Comparison of ENCODE assay signal across 8 cellular contexts in the genomic region with DNA sequence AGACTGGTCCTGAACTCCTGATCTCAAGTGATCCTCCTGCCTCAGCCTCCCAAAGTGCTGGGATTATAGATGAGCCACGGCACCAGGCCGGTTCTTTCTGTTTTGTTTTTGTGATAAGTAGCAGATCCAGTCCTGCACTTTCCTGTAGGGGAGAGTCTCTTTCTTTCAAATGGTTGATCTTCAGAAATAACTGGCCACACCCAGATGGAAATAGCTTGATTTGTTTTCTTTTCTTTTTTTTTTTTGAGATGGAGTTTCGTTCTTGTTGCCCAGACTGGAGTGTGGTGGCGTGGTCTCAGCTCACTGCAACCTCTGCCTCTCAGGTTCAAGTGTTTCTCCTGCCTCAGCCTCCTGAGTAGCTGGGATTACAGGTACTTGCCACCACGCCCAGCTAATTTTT. TPM values are rescaled to one million over a fixed set of nuclear protein-coding genes. Genes with fewer than 3 reads are reported as not detected.
DNase-seq lines count a peak whose midpoint lies in the region; ATAC-seq and TF ChIP-seq lines count a peak whose summit lies in the region.
"Not testable (repeated sequence)": the region's sequence is repeated elsewhere in the genome, so short reads cannot be mapped to it uniquely, and the experiment has no call there.

No MANE protein-coding gene starts in this region.

- H3K4me1 Mint-ChIP-seq in CD4-positive, CD25-positive, alpha-beta regulatory T cell = peaks cover 22 to 76% (median 58%) of the 10 kb centered on the region in 4 donors
- peaks cover 42% of the 10 kb centered on the region for H3K4me1 Mint-ChIP-seq in GM23338
- H3K4me1 Mint-ChIP-seq in T-helper 1 cell treated with Interleukin-12 subunit alpha and Interleukin-12 subunit beta and Interleukin-4 antibody, amounts not matched to agents 30 μg/mL and 1 μg/mL, for 36 hours (ENCODE audit: low read depth) = peaks cover 59% of the 10 kb centered on the region
- H3K4me1 Mint-ChIP-seq in activated CD4-positive, alpha-beta memory T cell treated with anti-CD3 and anti-CD28 coated beads for 36 hours (ENCODE audit: low read depth) = peaks cover 78% of the 10 kb centered on the region
- peaks cover 59% of the 10 kb centered on the region for H3K4me1 Mint-ChIP-seq in activated T-helper 17 cell treated with anti-CD3 and anti-CD28 coated beads, Interleukin-2, amount 50 U/mL, for 72 hours
- peaks cover 29% of the 10 kb centered on the region for H3K4me1 Mint-ChIP-seq in chondrocyte (ENCODE audit: low read depth)
- H3K4me1 Mint-ChIP-seq in naive thymus-derived CD4-positive, alpha-beta T cell = peaks cover 38 to 77% (median 71%) of the 10 kb centered on the region in 7 donors
- H3K4me1 Mint-ChIP-seq in stimulated activated effector memory CD8-positive, alpha-beta T cell treated with anti-CD3 and anti-CD28 coated beads, Interleukin-12 subunit alpha, Interleukin-12 subunit beta, amount 100 ng/mL, for 72 hours = peaks cover 61% of the 10 kb centered on the region

- peaks cover 0 to 16% (median 6%) of the 10 kb centered on the region in 7 donors for H3K9me3 Mint-ChIP-seq in CD4-positive, CD25-positive, alpha-beta regulatory T cell
- H3K9me3 Mint-ChIP-seq in GM23338 (peaks cover 18% of the 10 kb centered on the region), chondrocyte (ENCODE audit: low read depth) (peaks cover 18% of the 10 kb centered on the region)
- peaks cover 24% of the 10 kb centered on the region for H3K9me3 Mint-ChIP-seq in T-helper 1 cell treated with Interleukin-12 subunit alpha and Interleukin-12 subunit beta and Interleukin-4 antibody, amounts not matched to agents 30 μg/mL and 1 μg/mL, for 36 hours
- peaks cover 17% of the 10 kb centered on the region for H3K9me3 Mint-ChIP-seq in activated CD4-positive, alpha-beta memory T cell treated with anti-CD3 and anti-CD28 coated beads for 36 hours
- peaks cover 12% of the 10 kb centered on the region for H3K9me3 Mint-ChIP-seq in activated T-helper 17 cell treated with anti-CD3 and anti-CD28 coated beads, Interleukin-2, amount 50 U/mL, for 72 hours
- peaks cover 0 to 21% (median 15%) of the 10 kb centered on the region in 11 donors for H3K9me3 Mint-ChIP-seq in naive thymus-derived CD4-positive, alpha-beta T cell
- not testable (repeated sequence) for H3K9me3 Mint-ChIP-seq in stimulated activated effector memory CD8-positive, alpha-beta T cell treated with anti-CD3 and anti-CD28 coated beads, Interleukin-12 subunit alpha, Interleukin-12 subunit beta, amount 100 ng/mL, for 72 hours

- peaks cover 43% of the 10 kb centered on the region for H3K36me3 Mint-ChIP-seq in CD4-positive, CD25-positive, alpha-beta regulatory T cell
- H3K36me3 Mint-ChIP-seq in GM23338 (ENCODE audit: low read depth) (peaks cover 61% of the 10 kb centered on the region), chondrocyte (ENCODE audit: low read depth) (peaks cover 20% of the 10 kb centered on the region)
- peaks cover 40% of the 10 kb centered on the region for H3K36me3 Mint-ChIP-seq in T-helper 1 cell treated with Interleukin-12 subunit alpha and Interleukin-12 subunit beta and Interleukin-4 antibody, amounts not matched to agents 30 μg/mL and 1 μg/mL, for 36 hours (ENCODE audit: low read depth)
- peaks cover 28% of the 10 kb centered on the region for H3K36me3 Mint-ChIP-seq in activated CD4-positive, alpha-beta memory T cell treated with anti-CD3 and anti-CD28 coated beads for 36 hours
- peaks cover 80% of the 10 kb centered on the region for H3K36me3 Mint-ChIP-seq in activated T-helper 17 cell treated with anti-CD3 and anti-CD28 coated beads, Interleukin-2, amount 50 U/mL, for 72 hours (ENCODE audit: low read depth)
- peaks cover 13 to 51% (median 33%) of the 10 kb centered on the region in 5 donors for H3K36me3 Mint-ChIP-seq in naive thymus-derived CD4-positive, alpha-beta T cell
- peaks cover 71% of the 10 kb centered on the region for H3K36me3 Mint-ChIP-seq in stimulated activated effector memory CD8-positive, alpha-beta T cell treated with anti-CD3 and anti-CD28 coated beads, Interleukin-12 subunit alpha, Interleukin-12 subunit beta, amount 100 ng/mL, for 72 hours

- H3K27me3 Mint-ChIP-seq in CD4-positive, CD25-positive, alpha-beta regulatory T cell; GM23338 (ENCODE audit: insufficient read depth, low read depth, poor library complexity); T-helper 1 cell treated with Interleukin-12 subunit alpha and Interleukin-12 subunit beta and Interleukin-4 antibody, amounts not matched to agents 30 μg/mL and 1 μg/mL, for 36 hours (ENCODE audit: low read depth); activated CD4-positive, alpha-beta memory T cell treated with anti-CD3 and anti-CD28 coated beads for 36 hours; activated T-helper 17 cell treated with anti-CD3 and anti-CD28 coated beads, Interleukin-2, amount 50 U/mL, for 72 hours; chondrocyte (ENCODE audit: low read depth); naive thymus-derived CD4-positive, alpha-beta T cell: not testable (repeated sequence)

- peak overlapping the region; percentile 78 to 94 (median 90) for H3K27ac Mint-ChIP-seq in CD4-positive, CD25-positive, alpha-beta regulatory T cell
- H3K27ac Mint-ChIP-seq in GM23338 = not testable (repeated sequence)
- peak overlapping the region; percentile 70 for H3K27ac Mint-ChIP-seq in T-helper 1 cell treated with Interleukin-12 subunit alpha and Interleukin-12 subunit beta and Interleukin-4 antibody, amounts not matched to agents 30 μg/mL and 1 μg/mL, for 36 hours
- peak overlapping the region; percentile 19 for H3K27ac Mint-ChIP-seq in activated CD4-positive, alpha-beta memory T cell treated with anti-CD3 and anti-CD28 coated beads for 36 hours
- peak overlapping the region; percentile 79 for H3K27ac Mint-ChIP-seq in activated T-helper 17 cell treated with anti-CD3 and anti-CD28 coated beads, Interleukin-2, amount 50 U/mL, for 72 hours
- peak overlapping the region; percentile 27 for H3K27ac Mint-ChIP-seq in chondrocyte (ENCODE audit: unreplicated experiment)
- peak overlapping the region; percentile 52 to 88 (median 80) for H3K27ac Mint-ChIP-seq in naive thymus-derived CD4-positive, alpha-beta T cell
- peak overlapping the region; percentile 17 for H3K27ac Mint-ChIP-seq in stimulated activated effector memory CD8-positive, alpha-beta T cell treated with anti-CD3 and anti-CD28 coated beads, Interleukin-12 subunit alpha, Interleukin-12 subunit beta, amount 100 ng/mL, for 72 hours

- not testable (repeated sequence) for H3K9me2 ChIP-seq in GM23338 (ENCODE audit: insufficient read depth)

- peak overlapping the region; percentile 38 to 72 (median 61) for H3K4me3 Mint-ChIP-seq in CD4-positive, CD25-positive, alpha-beta regulatory T cell
- H3K4me3 Mint-ChIP-seq in GM23338; activated CD4-positive, alpha-beta memory T cell treated with anti-CD3 and anti-CD28 coated beads for 36 hours; chondrocyte (ENCODE audit: unreplicated experiment); stimulated activated effector memory CD8-positive, alpha-beta T cell treated with anti-CD3 and anti-CD28 coated beads, Interleukin-12 subunit alpha, Interleukin-12 subunit beta, amount 100 ng/mL, for 72 hours: not testable (repeated sequence)
- H3K4me3 Mint-ChIP-seq in T-helper 1 cell treated with Interleukin-12 subunit alpha and Interleukin-12 subunit beta and Interleukin-4 antibody, amounts not matched to agents 30 μg/mL and 1 μg/mL, for 36 hours = peak overlapping the region; percentile 34
- peak overlapping the region; percentile 66 for H3K4me3 Mint-ChIP-seq in activated T-helper 17 cell treated with anti-CD3 and anti-CD28 coated beads, Interleukin-2, amount 50 U/mL, for 72 hours
- H3K4me3 Mint-ChIP-seq in naive thymus-derived CD4-positive, alpha-beta T cell = peak overlapping the region in 8 of 10 donors; percentile 3 to 70 (median 43)

- H3K27me3 ChIP-seq in CD4-positive, CD25-positive, alpha-beta regulatory T cell (ENCODE audit: control insufficient read depth, insufficient read depth, low read length); GM23338 (ENCODE audit: insufficient read depth); naive thymus-derived CD4-positive, alpha-beta T cell (ENCODE audit: control insufficient read depth in 2 of 2, insufficient read depth in 2 of 2, low read length in 2 of 2): not testable (repeated sequence)

- peaks cover 36% of the 10 kb centered on the region for H4K20me1 ChIP-seq in GM23338 (replicated peaks; ENCODE audit: insufficient read depth)

- POLR2A ChIA-PET in activated CD4-positive, alpha-beta memory T cell treated with anti-CD3 and anti-CD28 coated beads for 36 hours (lab: Charles Lee) = not testable (repeated sequence)
- POLR2A ChIA-PET in naive thymus-derived CD4-positive, alpha-beta T cell (lab: Charles Lee) = interaction anchor here (0.6 kb wide), 1 partner anchor 13 kb away, joined by 3 read pairs; no protein-coding TSS in a partner anchor

- H3K36me3 ChIP-seq in CD4-positive, CD25-positive, alpha-beta regulatory T cell (ENCODE audit: control insufficient read depth, insufficient read depth, low read length) = peaks cover 30% of the 10 kb centered on the region
- H3K36me3 ChIP-seq in GM23338 (ENCODE audit: insufficient read depth) = peaks cover 19% of the 10 kb centered on the region
- peaks cover 0 to 42% (median 0%) of the 10 kb centered on the region in 3 experiments for H3K36me3 ChIP-seq in naive thymus-derived CD4-positive, alpha-beta T cell (ENCODE audit: control insufficient read depth in 2 of 3, insufficient read depth in 3 of 3, low read length in 3 of 3)

- H3K27ac ChIP-seq in CD4-positive, CD25-positive, alpha-beta regulatory T cell (ENCODE audit: insufficient read depth, low read length, poor library complexity, severe bottlenecking); naive thymus-derived CD4-positive, alpha-beta T cell (ENCODE audit: low read depth, low read length): not testable (repeated sequence)
- 0 out of 2 replicates have a peak overlapping the region, but pooled peaks have one; percentile 39 for H3K27ac ChIP-seq in GM23338 (ENCODE audit: low read depth)

- intact Hi-C loops in activated CD4-positive, alpha-beta memory T cell treated with anti-CD3 and anti-CD28 coated beads for 36 hours (cut with micrococcal nuclease); naive thymus-derived CD4-positive, alpha-beta T cell (cut with micrococcal nuclease): not testable (repeated sequence)

- DNase-seq in CD4-positive, CD25-positive, alpha-beta regulatory T cell = peak in 1 of 3 donors; percentile 61
- DNase-seq in GM23338 (ENCODE audit: low spot score); activated CD4-positive, alpha-beta memory T cell treated with anti-CD3 and anti-CD28 coated beads for 36 hours; chondrocyte (ENCODE audit: low spot score); naive thymus-derived CD4-positive, alpha-beta T cell; stimulated activated effector memory CD8-positive, alpha-beta T cell treated with anti-CD3 and anti-CD28 coated beads, Interleukin-12 subunit alpha, Interleukin-12 subunit beta, amount 100 ng/mL, for 72 hours (ENCODE audit: low spot score in 2 of 2): not testable (repeated sequence)

- H3K4me1 ChIP-seq in CD4-positive, CD25-positive, alpha-beta regulatory T cell (ENCODE audit: control insufficient read depth, insufficient read depth, low read length, poor library complexity, severe bottlenecking) = peaks cover 50% of the 10 kb centered on the region
- peaks cover 30% of the 10 kb centered on the region for H3K4me1 ChIP-seq in GM23338 (ENCODE audit: insufficient read depth)
- peaks cover 23 to 28% of the 10 kb centered on the region in 2 donors for H3K4me1 ChIP-seq in naive thymus-derived CD4-positive, alpha-beta T cell (ENCODE audit: control insufficient read depth in 2 of 2, insufficient read depth in 2 of 2, low read length in 2 of 2)

- CTCF ChIA-PET in activated CD4-positive, alpha-beta memory T cell treated with anti-CD3 and anti-CD28 coated beads for 36 hours (lab: Charles Lee) = not testable (repeated sequence)
- CTCF ChIA-PET in naive thymus-derived CD4-positive, alpha-beta T cell (lab: Charles Lee) = interaction anchor here (0.7 to 1.1 kb wide), 3 partner anchors 15 to 106 kb away, joined by 3 to 4 read pairs (median 4); no protein-coding TSS in a partner anchor

- H3F3A ChIP-seq in GM23338 (replicated peaks; ENCODE audit: low read depth) = peaks cover 22% of the 10 kb centered on the region; the same call in 1 of the 2 replicates

- H3K79me2 ChIP-seq in GM23338 (replicated peaks; ENCODE audit: insufficient read depth) = peaks cover 95% of the 10 kb centered on the region

- H3K4me3 ChIP-seq in CD4-positive, CD25-positive, alpha-beta regulatory T cell (ENCODE audit: low read depth, low read length) = peak overlapping the region; percentile 26
- H3K4me3 ChIP-seq in GM23338; naive thymus-derived CD4-positive, alpha-beta T cell (ENCODE audit: low read length): not testable (repeated sequence)

- H2AFZ ChIP-seq in GM23338 = not testable (repeated sequence)

- not testable (repeated sequence) for H3K4me2 ChIP-seq in GM23338

- TF ChIP-seq CTCF in GM23338 (conservative IDR thresholded peaks at IDR 0.05; ENCODE audit: low read depth in 2 of 2); chondrocyte (IDR thresholded peaks at IDR 0.05): not testable (repeated sequence)

- H3K9me3 ChIP-seq in CD4-positive, CD25-positive, alpha-beta regulatory T cell (ENCODE audit: control insufficient read depth in 2 of 2, low read length in 2 of 2) = peaks cover 16 to 18% of the 10 kb centered on the region in 2 experiments
- H3K9me3 ChIP-seq in naive thymus-derived CD4-positive, alpha-beta T cell (ENCODE audit: control insufficient read depth in 2 of 3, low read length in 3 of 3) = peaks cover 0 to 21% (median 7%) of the 10 kb centered on the region in 3 experiments

- ATAC-seq in CD4-positive, CD25-positive, alpha-beta regulatory T cell (ENCODE audit: low read depth in 2 of 2) = peak in 1 of 2 donors; percentile 21
- not testable (repeated sequence) for ATAC-seq in GM23338; activated T-helper 17 cell treated with anti-CD3 and anti-CD28 coated beads, Interleukin-2, amount 50 U/mL, for 72 hours (replicated peaks); naive thymus-derived CD4-positive, alpha-beta T cell; stimulated activated effector memory CD8-positive, alpha-beta T cell treated with anti-CD3 and anti-CD28 coated beads, Interleukin-12 subunit alpha, Interleukin-12 subunit beta, amount 100 ng/mL, for 72 hours

RNA-seq across cellular contexts. Expression of gene TSSK6, which starts 43.2 kb away (rescaled TPM):
- 6.2 TPM for total RNA-seq in CD4-positive, CD25-positive, alpha-beta regulatory T cell
- 1 to 10 TPM; 1.6 to 3.0 (median 1.8) TPM for polyA plus RNA-seq in CD4-positive, CD25-positive, alpha-beta regulatory T cell
- 4.5 and 4.9 TPM in 2 replicates for total RNA-seq in GM23338 (2014; rRNA removed; shearing (Covaris generic))
- 0.28 and 0.63 TPM in 2 replicates for polyA plus RNA-seq in GM23338 (2016; fragmentation: Nextera tagmentation; extraction: Ambion mirVana)
- 1 to 10 TPM; 3.1 to 4.7 TPM for total RNA-seq in activated CD4-positive, alpha-beta memory T cell treated with anti-CD3 and anti-CD28 coated beads for 36 hours
- 1 to 10 TPM; 4.1 to 4.5 TPM for total RNA-seq in activated T-helper 17 cell treated with anti-CD3 and anti-CD28 coated beads, Interleukin-2, amount 50 U/mL, for 72 hours
- 1.3 to 1.8 TPM (median 1.4 TPM) in 3 replicates for total RNA-seq in chondrocyte
- 10 to 100 TPM in 1 of 5 experiments, 1 to 10 TPM in 4; 3.3 to 11.3 (median 5.2) TPM for total RNA-seq in naive thymus-derived CD4-positive, alpha-beta T cell
- polyA plus RNA-seq in naive thymus-derived CD4-positive, alpha-beta T cell = 1 to 10 TPM; 1.4 to 4.2 TPM

RNA-seq across cellular contexts. Expression of gene NDUFA13, which starts 43.9 kb away (rescaled TPM):
- total RNA-seq in CD4-positive, CD25-positive, alpha-beta regulatory T cell = 196 TPM
- 100 to 1,000 TPM; 358 to 453 (median 400) TPM for polyA plus RNA-seq in CD4-positive, CD25-positive, alpha-beta regulatory T cell
- total RNA-seq in GM23338 (2014; rRNA removed; shearing (Covaris generic)) = 37.6 and 143 TPM in 2 replicates
- polyA plus RNA-seq in GM23338 (2016; fragmentation: Nextera tagmentation; extraction: Ambion mirVana) = 598 and 619 TPM in 2 replicates
- 100 to 1,000 TPM; 365 to 374 TPM for total RNA-seq in activated CD4-positive, alpha-beta memory T cell treated with anti-CD3 and anti-CD28 coated beads for 36 hours
- 100 to 1,000 TPM; 276 to 397 TPM for total RNA-seq in activated T-helper 17 cell treated with anti-CD3 and anti-CD28 coated beads, Interleukin-2, amount 50 U/mL, for 72 hours
- total RNA-seq in chondrocyte = 313 to 316 TPM (median 313 TPM) in 3 replicates
- 100 to 1,000 TPM; 172 to 362 (median 176) TPM for total RNA-seq in naive thymus-derived CD4-positive, alpha-beta T cell
- 100 to 1,000 TPM; 363 to 380 TPM for polyA plus RNA-seq in naive thymus-derived CD4-positive, alpha-beta T cell

RNA-seq across cellular contexts. Expression of gene YJEFN3, which starts 56.6 kb away (rescaled TPM):
- total RNA-seq in CD4-positive, CD25-positive, alpha-beta regulatory T cell = 6.6 TPM
- polyA plus RNA-seq in CD4-positive, CD25-positive, alpha-beta regulatory T cell = not detected
- total RNA-seq in GM23338 (2014; rRNA removed; shearing (Covaris generic)) = 0.85 and 3.5 TPM in 2 replicates
- 3.7 and 6.5 TPM in 2 replicates for polyA plus RNA-seq in GM23338 (2016; fragmentation: Nextera tagmentation; extraction: Ambion mirVana)
- 1 to 10 TPM; 6.9 to 8.2 TPM for total RNA-seq in activated CD4-positive, alpha-beta memory T cell treated with anti-CD3 and anti-CD28 coated beads for 36 hours
- 10 to 100 TPM in 1 of 2 donors, 1 to 10 TPM in 1; 6.7 to 10.3 TPM for total RNA-seq in activated T-helper 17 cell treated with anti-CD3 and anti-CD28 coated beads, Interleukin-2, amount 50 U/mL, for 72 hours
- total RNA-seq in chondrocyte = 3.6 to 5.3 TPM (median 4.0 TPM) in 3 replicates
- total RNA-seq in naive thymus-derived CD4-positive, alpha-beta T cell = 10 to 100 TPM in 3 of 5 experiments, 1 to 10 TPM in 2; 3.3 to 18.2 (median 12.7) TPM
- polyA plus RNA-seq in naive thymus-derived CD4-positive, alpha-beta T cell = under 1 TPM in 1 of 2 donors, not detected in 1; 0.68 TPM
